8 cellular contexts compared by ENCODE assay signal in the genomic region with DNA sequence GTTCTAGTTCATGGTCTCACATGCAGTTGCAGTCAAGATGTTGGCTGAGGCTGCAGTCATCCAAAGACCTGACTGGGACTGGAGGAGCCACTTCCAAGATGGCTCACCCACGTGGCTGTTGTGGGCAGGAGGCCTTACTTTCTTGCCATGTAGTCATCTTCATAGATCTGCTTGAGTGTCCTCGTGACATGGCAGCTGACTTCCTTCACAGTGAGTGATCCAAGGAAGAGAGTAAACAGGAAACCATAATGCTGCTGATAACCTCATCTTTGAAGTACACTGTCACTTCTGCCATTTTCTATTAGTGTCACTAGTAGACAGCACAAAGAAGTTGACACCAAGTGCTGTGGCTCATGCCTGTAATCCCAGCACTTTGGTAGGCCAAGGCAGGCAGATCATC. TPM values are rescaled to one million over a fixed set of nuclear protein-coding genes. Genes with fewer than 3 reads are reported as not detected.
DNase-seq lines count a peak whose midpoint lies in the region; ATAC-seq and TF ChIP-seq lines count a peak whose summit lies in the region.

No MANE protein-coding gene starts in this region.

- H3K27ac Mint-ChIP-seq in activated CD4-positive, alpha-beta T cell treated with anti-CD3 and anti-CD28 coated beads, Interleukin-2, amount 10 ng/mL, durations not matched to agents 7 days and 5 days, result peak overlapping the region; percentile 93

- H3K27ac ChIP-seq in spleen (peak overlapping the region in 5 of 8 donors; percentile 23 to 77 (median 67)), brain microvascular endothelial cell (no peak overlapping the region), gastroesophageal sphincter (no peak overlapping the region)

- H3K4me1 Mint-ChIP-seq in activated CD4-positive, alpha-beta T cell treated with anti-CD3 and anti-CD28 coated beads, Interleukin-2, amount 10 ng/mL, durations not matched to agents 7 days and 5 days, result peaks cover 42% of the 10 kb centered on the region

- POLR2A ChIA-PET in activated CD4-positive, alpha-beta T cell treated with anti-CD3 and anti-CD28 coated beads, Interleukin-2, amount 10 ng/mL, durations not matched to agents 7 days and 5 days (lab: Charles Lee), result no interaction called here

- CTCF ChIA-PET in activated CD4-positive, alpha-beta T cell treated with anti-CD3 and anti-CD28 coated beads, Interleukin-2, amount 10 ng/mL, durations not matched to agents 7 days and 5 days (lab: Charles Lee), result interaction anchor here (0.6 to 1.7 kb wide), 2 partner anchors 12 to 271 kb away, joined by 3 to 6 read pairs; no protein-coding TSS in a partner anchor

- H3K36me3 Mint-ChIP-seq in activated CD4-positive, alpha-beta T cell treated with anti-CD3 and anti-CD28 coated beads, Interleukin-2, amount 10 ng/mL, durations not matched to agents 7 days and 5 days (ENCODE audit: low read depth), result peaks cover 18% of the 10 kb centered on the region

- ATAC-seq in GM18519 (IDR thresholded peaks at IDR 0.05; ENCODE audit: low FRiP score, unreplicated experiment), result peak; percentile 44
- ATAC-seq in HG03139 (IDR thresholded peaks at IDR 0.05; ENCODE audit: unreplicated experiment), result peak; percentile 59
- no peak for ATAC-seq in GM21825 (IDR thresholded peaks at IDR 0.05; ENCODE audit: unreplicated experiment)
- no peak for ATAC-seq in gastroesophageal sphincter

- H3K36me3 ChIP-seq in spleen, result no peaks in the 10 kb centered on the region
- H3K36me3 ChIP-seq in brain microvascular endothelial cell (replicated peaks), result no peaks in the 10 kb centered on the region
- no peaks in the 10 kb centered on the region for H3K36me3 ChIP-seq in gastroesophageal sphincter

- peaks cover 2% of the 10 kb centered on the region for H3K27me3 Mint-ChIP-seq in activated CD4-positive, alpha-beta T cell treated with anti-CD3 and anti-CD28 coated beads, Interleukin-2, amount 10 ng/mL, durations not matched to agents 7 days and 5 days

- no peak for TF ChIP-seq CTCF in spleen (IDR thresholded peaks at IDR 0.05 in 8 of 11, conservative IDR thresholded peaks at IDR 0.05 in 3 of 11)
- no peak for TF ChIP-seq CTCF in brain microvascular endothelial cell (IDR thresholded peaks at IDR 0.05; ENCODE audit: low read depth, low read length, missing control alignments)
- no peak for TF ChIP-seq CTCF in gastroesophageal sphincter (IDR thresholded peaks at IDR 0.05)

- intact Hi-C loops in spleen (cut with DNase I; ENCODE audit: low total_unique reads), result no loop called here

- H3K4me1 ChIP-seq in spleen (peaks cover 0 to 41% (median 20%) of the 10 kb centered on the region in 6 donors), gastroesophageal sphincter (no peaks in the 10 kb centered on the region)

- peak; percentile 76 for DNase-seq in activated CD4-positive, alpha-beta T cell treated with anti-CD3 and anti-CD28 coated beads, Interleukin-2, amount 10 ng/mL, durations not matched to agents 7 days and 5 days
- DNase-seq in spleen (peak; percentile 86), brain microvascular endothelial cell (no peak), NCI-H1694 (lab: John Stamatoyannopoulos, UW) (no peak)

- in situ Hi-C loops in brain microvascular endothelial cell (cut with HindIII; ENCODE audit: low pct_ligation_motif_present, low sequenced_read_pairs), result no loop called here

- H3K4me3 Mint-ChIP-seq in activated CD4-positive, alpha-beta T cell treated with anti-CD3 and anti-CD28 coated beads, Interleukin-2, amount 10 ng/mL, durations not matched to agents 7 days and 5 days, result no peak overlapping the region

- TF ChIP-seq POLR2A in spleen (IDR thresholded peaks at IDR 0.05), result no peak
- TF ChIP-seq POLR2A in gastroesophageal sphincter (IDR thresholded peaks at IDR 0.05), result no peak

- H3K4me3 ChIP-seq in spleen (no peak overlapping the region), brain microvascular endothelial cell (ENCODE audit: low read depth, low read length) (no peak overlapping the region), gastroesophageal sphincter (no peak overlapping the region)

- TF ChIP-seq EP300 in gastroesophageal sphincter (IDR thresholded peaks at IDR 0.05), result no peak

- WGBS in spleen, 5 donors, result 12 to 23% (median 22%) methylated on average over 2 of the region's 2 CpGs
- WGBS in gastroesophageal sphincter (ENCODE audit: low coverage in 1 of 2), 2 donors, result 20 to 71% methylated on average over 1 of the region's 2 CpGs

- no peaks in the 10 kb centered on the region for H3K27me3 ChIP-seq in spleen (replicated peaks in 1 of 7)
- no peaks in the 10 kb centered on the region for H3K27me3 ChIP-seq in brain microvascular endothelial cell (replicated peaks)
- no peaks in the 10 kb centered on the region for H3K27me3 ChIP-seq in gastroesophageal sphincter

- peaks cover 15% of the 10 kb centered on the region for H3K9me3 Mint-ChIP-seq in activated CD4-positive, alpha-beta T cell treated with anti-CD3 and anti-CD28 coated beads, Interleukin-2, amount 10 ng/mL, durations not matched to agents 7 days and 5 days

- H3K9me3 ChIP-seq in spleen (no peaks in the 10 kb centered on the region), gastroesophageal sphincter (no peaks in the 10 kb centered on the region)

RNA-seq across cellular contexts. Expression of gene AKIRIN2, which starts 40.1 kb away (rescaled TPM):
- 10 to 100 TPM; 42.1 to 42.5 TPM for total RNA-seq in activated CD4-positive, alpha-beta T cell treated with anti-CD3 and anti-CD28 coated beads, Interleukin-2, amount 10 ng/mL, durations not matched to agents 7 days and 5 days
- total RNA-seq in spleen, result 100 to 1,000 TPM in 2 of 7 donors, 10 to 100 TPM in 5; 61.8 to 106 (median 89.4) TPM
- polyA plus RNA-seq in spleen, result 10 to 100 TPM; 35.1 to 56.2 (median 47.8) TPM
- total RNA-seq in gastroesophageal sphincter, result 10 to 100 TPM; 11.7 to 26.9 (median 16.7) TPM

Comparison
In these comparisons a context has a peak if more than half of its experiments do, and no peak if none do; other contexts are left out.
1. ATAC-seq: peak in GM18519 (single experiment) and HG03139 (single experiment); none in GM21825 (single experiment) and gastroesophageal sphincter (single experiment).
2. DNase-seq: peak in activated CD4-positive, alpha-beta T cell treated with anti-CD3 and anti-CD28 coated beads, Interleukin-2, amount 10 ng/mL, durations not matched to agents 7 days and 5 days (single experiment) and spleen (single experiment); none in brain microvascular endothelial cell (single experiment) and NCI-H1694 (single experiment).
3. H3K27ac ChIP-seq: peak in spleen (5 of 8); none in brain microvascular endothelial cell (single experiment) and gastroesophageal sphincter (0 of 4).